Comparison of ENCODE assay signal across 1 cellular context in the genomic region with DNA sequence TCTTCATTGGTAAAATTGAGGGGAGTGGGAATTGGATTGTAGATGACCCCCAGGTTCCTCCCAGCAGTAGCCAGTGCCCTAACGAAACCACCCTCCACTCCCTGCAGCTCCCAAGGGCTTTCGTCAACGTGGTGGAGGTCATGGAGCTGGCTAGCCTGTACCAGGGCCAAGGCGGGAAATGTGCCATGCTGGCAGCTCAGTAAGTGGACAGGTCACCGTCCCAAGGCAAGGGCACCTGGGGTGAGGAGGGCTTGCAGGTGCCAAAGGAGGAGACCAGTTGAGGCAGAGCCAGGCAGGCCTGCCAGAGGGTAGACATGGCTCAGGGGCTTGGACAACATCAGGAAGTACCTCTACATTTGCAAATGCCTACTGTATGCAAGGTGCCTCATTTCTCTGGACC.
TF ChIP-seq lines count a peak whose summit lies in the region.

No MANE protein-coding gene starts in this region.

TF ChIP-seq in SK-N-SH, 30 proteins besides CTCF, POLR2A, EP300 and RAD21 (continued from another document):
- TF ChIP-seq, protein P1, sequence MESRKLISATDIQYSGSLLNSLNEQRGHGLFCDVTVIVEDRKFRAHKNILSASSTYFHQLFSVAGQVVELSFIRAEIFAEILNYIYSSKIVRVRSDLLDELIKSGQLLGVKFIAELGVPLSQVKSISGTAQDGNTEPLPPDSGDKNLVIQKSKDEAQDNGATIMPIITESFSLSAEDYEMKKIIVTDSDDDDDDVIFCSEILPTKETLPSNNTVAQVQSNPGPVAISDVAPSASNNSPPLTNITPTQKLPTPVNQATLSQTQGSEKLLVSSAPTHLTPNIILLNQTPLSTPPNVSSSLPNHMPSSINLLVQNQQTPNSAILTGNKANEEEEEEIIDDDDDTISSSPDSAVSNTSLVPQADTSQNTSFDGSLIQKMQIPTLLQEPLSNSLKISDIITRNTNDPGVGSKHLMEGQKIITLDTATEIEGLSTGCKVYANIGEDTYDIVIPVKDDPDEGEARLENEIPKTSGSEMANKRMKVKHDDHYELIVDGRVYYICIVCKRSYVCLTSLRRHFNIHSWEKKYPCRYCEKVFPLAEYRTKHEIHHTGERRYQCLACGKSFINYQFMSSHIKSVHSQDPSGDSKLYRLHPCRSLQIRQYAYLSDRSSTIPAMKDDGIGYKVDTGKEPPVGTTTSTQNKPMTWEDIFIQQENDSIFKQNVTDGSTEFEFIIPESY (IDR thresholded peaks at IDR 0.05; ENCODE audit: borderline replicate concordance, low read depth): no peak
- TF ChIP-seq RXRA (IDR thresholded peaks at IDR 0.05; ENCODE audit: borderline replicate concordance, low read depth): no peak
